ENCODE assay signal across 10 cellular contexts in the genomic region with DNA sequence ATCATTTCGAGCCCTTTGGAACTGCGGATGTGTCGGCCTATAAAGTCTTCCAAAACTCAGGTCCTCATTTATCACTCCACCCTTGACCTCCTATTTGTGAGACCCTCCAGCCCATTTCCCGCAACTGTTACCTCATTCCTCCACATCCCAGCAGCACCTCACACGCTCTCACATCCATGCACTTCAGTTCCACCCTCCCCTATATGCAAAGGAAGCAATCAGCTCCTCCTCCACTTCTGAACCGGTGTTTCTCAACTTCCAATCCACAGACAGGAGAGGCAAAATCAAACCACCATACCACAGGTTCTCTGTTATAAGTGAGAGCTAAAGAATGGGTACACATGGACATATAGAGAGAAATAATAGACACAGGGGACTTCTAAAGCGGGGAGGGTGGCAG. TPM values are rescaled to one million over a fixed set of nuclear protein-coding genes. Genes with fewer than 3 reads are reported as not detected.
"Had no signal": no experiment of that assay in that cellular context is flagged by ENCODE, and none has a peak within 500 bp of the region (broad histone marks: within the 10 kb centered on the region; RNA-seq: fewer than 3 reads in every experiment).

No MANE protein-coding gene starts in this region.

- H3K9me3 Mint-ChIP-seq: activated CD8-positive, alpha-beta T cell treated with anti-CD3 and anti-CD28 coated beads for 36 hours; activated naive CD8-positive, alpha-beta T cell treated with anti-CD3 and anti-CD28 coated beads, Interleukin-2, amount 10 ng/mL, durations not matched to agents 7 days and 5 days; natural killer cell; stimulated activated memory B cell treated with anti-CD40 and anti-IgM and Interleukin-4, amounts not matched to agents 10 μg/mL and 1 μg/mL and 100 μg/mL, for 72 hours had no signal

- H3K27ac ChIP-seq: upper lobe of right lung had no signal

- H3K4me3 Mint-ChIP-seq: activated CD8-positive, alpha-beta T cell treated with anti-CD3 and anti-CD28 coated beads for 36 hours; activated naive CD8-positive, alpha-beta T cell treated with anti-CD3 and anti-CD28 coated beads, Interleukin-2, amount 10 ng/mL, durations not matched to agents 7 days and 5 days; activated T-cell treated with anti-CD3 and anti-CD28 coated beads, Interleukin-2, amount 50 U/mL, for 72 hours; natural killer cell; stimulated activated memory B cell treated with anti-CD40 and anti-IgM and Interleukin-4, amounts not matched to agents 10 μg/mL and 1 μg/mL and 100 μg/mL, for 72 hours had no signal

- H3K4me1 ChIP-seq: breast epithelium, upper lobe of right lung had no signal

- H3K4me3 ChIP-seq: breast epithelium, upper lobe of right lung had no signal

- H3K27ac Mint-ChIP-seq: activated CD8-positive, alpha-beta T cell treated with anti-CD3 and anti-CD28 coated beads for 36 hours; activated naive CD8-positive, alpha-beta T cell treated with anti-CD3 and anti-CD28 coated beads, Interleukin-2, amount 10 ng/mL, durations not matched to agents 7 days and 5 days; activated T-cell treated with anti-CD3 and anti-CD28 coated beads, Interleukin-2, amount 50 U/mL, for 72 hours; natural killer cell; stimulated activated memory B cell treated with anti-CD40 and anti-IgM and Interleukin-4, amounts not matched to agents 10 μg/mL and 1 μg/mL and 100 μg/mL, for 72 hours had no signal

- H3K36me3 Mint-ChIP-seq: activated naive CD8-positive, alpha-beta T cell treated with anti-CD3 and anti-CD28 coated beads, Interleukin-2, amount 10 ng/mL, durations not matched to agents 7 days and 5 days; natural killer cell; stimulated activated memory B cell treated with anti-CD40 and anti-IgM and Interleukin-4, amounts not matched to agents 10 μg/mL and 1 μg/mL and 100 μg/mL, for 72 hours had no signal

- H3K36me3 ChIP-seq: breast epithelium, upper lobe of right lung had no signal

- DNase-seq: activated CD8-positive, alpha-beta memory T cell treated with anti-CD3 and anti-CD28 coated beads, Interleukin-2, amount 50 U/mL, for 4 hours; activated CD8-positive, alpha-beta T cell treated with anti-CD3 and anti-CD28 coated beads for 36 hours; activated naive CD8-positive, alpha-beta T cell treated with anti-CD3 and anti-CD28 coated beads, Interleukin-2, amount 10 ng/mL, durations not matched to agents 7 days and 5 days; activated T-cell treated with anti-CD3 and anti-CD28 coated beads, Interleukin-2, amount 50 U/mL, for 72 hours; mammary epithelial cell; natural killer cell; T-helper 9 cell; upper lobe of right lung had no signal

- H3K4me1 Mint-ChIP-seq: activated naive CD8-positive, alpha-beta T cell treated with anti-CD3 and anti-CD28 coated beads, Interleukin-2, amount 10 ng/mL, durations not matched to agents 7 days and 5 days; natural killer cell; stimulated activated memory B cell treated with anti-CD40 and anti-IgM and Interleukin-4, amounts not matched to agents 10 μg/mL and 1 μg/mL and 100 μg/mL, for 72 hours had no signal

- H3K9me3 ChIP-seq: breast epithelium, upper lobe of right lung had no signal

- H3K27me3 ChIP-seq: upper lobe of right lung had no signal

RNA-seq across cellular contexts. Expression of a gene that starts 36.7 kb away (rescaled TPM):
- total RNA-seq: activated CD8-positive, alpha-beta T cell treated with anti-CD3 and anti-CD28 coated beads for 36 hours; activated naive CD8-positive, alpha-beta T cell treated with anti-CD3 and anti-CD28 coated beads, Interleukin-2, amount 10 ng/mL, durations not matched to agents 7 days and 5 days; activated T-cell treated with anti-CD3 and anti-CD28 coated beads, Interleukin-2, amount 50 U/mL, for 72 hours had no signal
